Comparison of ENCODE assay signal across 1 cellular context in the genomic region with DNA sequence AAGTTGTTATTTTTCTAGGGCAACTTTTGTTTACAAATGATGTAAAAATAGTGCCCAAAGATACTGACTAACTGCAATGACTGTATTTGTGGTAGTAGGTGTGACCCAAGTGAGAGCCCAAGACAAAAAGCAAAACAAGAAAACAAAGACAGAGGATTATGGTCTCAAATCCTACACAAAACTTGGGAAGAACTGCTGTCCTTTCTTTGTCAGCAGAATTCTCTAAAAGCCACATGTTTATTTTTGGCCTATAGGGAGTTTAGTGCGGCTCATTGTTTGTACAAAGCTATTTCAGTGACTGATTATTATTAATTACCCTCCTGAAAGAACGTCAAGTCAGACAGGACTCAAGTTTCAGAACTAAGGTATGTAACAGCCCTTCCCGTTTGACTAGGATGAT.
TF ChIP-seq lines count a peak whose summit lies in the region.

No MANE protein-coding gene starts in this region.

TF ChIP-seq in SK-N-SH treated with all-trans-retinoic acid at 6 μM for 48 hours, 23 proteins besides CTCF, POLR2A, EP300 and RAD21 (continued from another document):
- TF ChIP-seq ZFP30 (CRISPR knock-in tag; IDR thresholded peaks at IDR 0.05) = no peak
- no peak for TF ChIP-seq SNAI2 (CRISPR knock-in tag; IDR thresholded peaks at IDR 0.05)
- no peak for TF ChIP-seq GLIS3 (CRISPR knock-in tag; IDR thresholded peaks at IDR 0.05)
- TF ChIP-seq, protein P1, sequence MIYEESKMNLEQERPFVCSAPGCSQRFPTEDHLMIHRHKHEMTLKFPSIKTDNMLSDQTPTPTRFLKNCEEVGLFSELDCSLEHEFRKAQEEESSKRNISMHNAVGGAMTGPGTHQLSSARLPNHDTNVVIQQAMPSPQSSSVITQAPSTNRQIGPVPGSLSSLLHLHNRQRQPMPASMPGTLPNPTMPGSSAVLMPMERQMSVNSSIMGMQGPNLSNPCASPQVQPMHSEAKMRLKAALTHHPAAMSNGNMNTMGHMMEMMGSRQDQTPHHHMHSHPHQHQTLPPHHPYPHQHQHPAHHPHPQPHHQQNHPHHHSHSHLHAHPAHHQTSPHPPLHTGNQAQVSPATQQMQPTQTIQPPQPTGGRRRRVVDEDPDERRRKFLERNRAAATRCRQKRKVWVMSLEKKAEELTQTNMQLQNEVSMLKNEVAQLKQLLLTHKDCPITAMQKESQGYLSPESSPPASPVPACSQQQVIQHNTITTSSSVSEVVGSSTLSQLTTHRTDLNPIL (CRISPR knock-in tag; IDR thresholded peaks at IDR 0.05; ENCODE audit: low read depth) = no peak
- TF ChIP-seq ZC3H10 (CRISPR knock-in tag; IDR thresholded peaks at IDR 0.05) = no peak
- no peak for TF ChIP-seq ZNF70 (CRISPR knock-in tag; IDR thresholded peaks at IDR 0.05)
- TF ChIP-seq TCF4 (CRISPR knock-in tag; IDR thresholded peaks at IDR 0.05; ENCODE audit: borderline replicate concordance) = no peak
